ENCODE assay signal across 10 cellular contexts in the genomic region with DNA sequence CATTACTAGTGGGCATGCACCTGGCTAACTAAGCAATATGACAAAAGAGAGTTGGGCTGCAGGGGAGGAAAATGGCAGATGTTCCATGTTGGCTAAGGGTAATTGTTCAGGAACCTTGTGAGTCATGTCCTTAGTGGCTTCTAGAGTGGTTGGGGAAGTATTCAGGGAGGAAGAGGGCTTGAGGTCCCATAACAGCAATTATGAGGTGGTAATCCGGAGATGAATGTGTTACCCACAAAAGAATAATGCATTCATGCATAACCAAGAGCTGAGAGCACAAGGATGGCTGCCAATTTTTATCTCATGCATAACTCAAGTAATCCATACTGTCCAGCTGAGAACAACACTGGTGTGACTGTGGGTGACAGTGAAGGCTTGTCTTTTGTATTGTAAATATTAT. TPM values are rescaled to one million over a fixed set of nuclear protein-coding genes. Genes with fewer than 3 reads are reported as not detected.
DNase-seq lines count a peak whose midpoint lies in the region; TF ChIP-seq lines count a peak whose summit lies in the region.
"Had no signal": no experiment of that assay in that cellular context is flagged by ENCODE, and none has a peak within 500 bp of the region (broad histone marks: within the 10 kb centered on the region; RNA-seq: fewer than 3 reads in every experiment).

No MANE protein-coding gene starts in this region.

- H3K4me3 ChIP-seq in GM12865 (ENCODE audit: low read depth, low read length): no peak overlapping the region
- H3K4me3 ChIP-seq: skin epidermis had no signal

- no peak for TF ChIP-seq CTCF in GM12865 (IDR thresholded peaks at IDR 0.05; ENCODE audit: insufficient read depth, low read depth, low read length, missing control alignments)

- peak; percentile 18 for DNase-seq in GM12865 (ENCODE audit: low read depth)
- DNase-seq in KBM-7: peak; percentile 55
- DNase-seq in RPMI7951 (ENCODE audit: low read depth): peak; percentile 84
- DNase-seq in non-pigmented ciliary epithelial cell (ENCODE audit: low read depth): peak; percentile 73
- DNase-seq in effector CD8-positive, alpha-beta T cell (lab: John Stamatoyannopoulos, UW): no peak
- DNase-seq in foreskin melanocyte: no peak
- no peak for DNase-seq in cerebellar nuclear complex (lab: John Stamatoyannopoulos, UW)
- DNase-seq in hepatic stellate cell (ENCODE audit: low spot score): no peak
- DNase-seq: activated naive CD4-positive, alpha-beta T cell had no signal

- in situ Hi-C loops in KBM-7 (cut with MboI; ENCODE audit: low pct_unique_long_range_greater_than_20kb, low sequenced_read_pairs): loop anchor here (25.0 kb wide), 2 partner anchors 340 to 590 kb away; no protein-coding TSS in a partner anchor

RNA-seq across cellular contexts. Expression of gene TMEFF2, which starts 42.9 kb away (rescaled TPM):
- total RNA-seq in RPMI7951 (2014; rRNA removed; shearing (Covaris generic)): 0.10 and 0.12 TPM in 2 replicates

Comparison
In these comparisons a context has a peak if more than half of its experiments do, and no peak if none do; other contexts are left out.
1. DNase-seq: peak in GM12865 (single experiment), KBM-7 (single experiment), RPMI7951 (single experiment) and non-pigmented ciliary epithelial cell (single experiment); none in effector CD8-positive, alpha-beta T cell (single experiment), foreskin melanocyte (single experiment), cerebellar nuclear complex (0 of 2) and hepatic stellate cell (single experiment).